8 cellular contexts compared by ENCODE assay signal in the genomic region with DNA sequence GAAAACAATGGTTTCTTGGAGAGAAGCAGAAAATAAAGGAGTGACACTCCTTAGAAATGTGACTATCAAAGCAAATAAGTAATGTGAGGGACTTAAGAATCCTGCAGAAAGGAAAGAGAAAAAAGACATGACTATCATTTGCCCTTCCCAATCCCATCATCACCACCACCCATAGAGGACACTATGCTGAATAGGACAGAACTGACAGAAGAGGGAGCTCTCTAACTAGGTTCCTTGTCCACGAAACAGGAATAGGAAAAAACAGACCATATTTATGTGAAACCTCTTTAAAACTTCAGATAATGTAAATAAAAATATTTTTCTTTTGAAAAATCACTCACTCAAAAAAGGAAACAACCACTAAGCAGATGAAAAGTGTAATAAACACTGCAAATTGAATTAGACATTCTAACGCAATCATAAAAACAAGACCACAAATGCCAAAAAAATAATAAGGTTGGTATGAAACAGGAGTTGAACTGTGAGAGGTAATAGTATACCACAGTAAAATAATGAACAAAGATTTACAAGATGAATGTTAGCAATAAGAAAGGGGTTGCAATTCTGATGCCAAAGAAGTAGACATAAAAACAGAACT. TPM values are rescaled to one million over a fixed set of nuclear protein-coding genes. Genes with fewer than 3 reads are reported as not detected.
DNase-seq lines count a peak whose midpoint lies in the region; ATAC-seq, FAIRE-seq and TF ChIP-seq lines count a peak whose summit lies in the region.

No MANE protein-coding gene starts in this region.

- TF ChIP-seq POLR2A in thyroid gland (IDR thresholded peaks at IDR 0.05): no peak

- no peaks in the 10 kb centered on the region for H3K9me3 ChIP-seq in thyroid gland

- DNase-seq in AG09319 (ENCODE audit: extremely low read depth, low read depth): peak; percentile 15
- peak; percentile 13 for DNase-seq in GM19240 (ENCODE audit: insufficient read length, low spot score)
- peak; percentile 5 for DNase-seq in NCI-H510A (lab: John Stamatoyannopoulos, UW)
- peak; percentile 41 for DNase-seq in brain microvascular endothelial cell
- DNase-seq in thyroid gland: no peak
- DNase-seq in COR-L47 (lab: John Stamatoyannopoulos, UW): no peak

- H3K36me3 ChIP-seq in brain microvascular endothelial cell (replicated peaks) (no peaks in the 10 kb centered on the region), thyroid gland (no peaks in the 10 kb centered on the region)

- peak; percentile 97 for FAIRE-seq in islet of Langerhans (lab: Jason Lieb, UNC)

- H3K4me3 ChIP-seq in brain microvascular endothelial cell (ENCODE audit: low read depth, low read length) (no peak overlapping the region), thyroid gland (replicated peaks in 1 of 3) (no peak overlapping the region)

- intact Hi-C loops in thyroid gland (cut with DNase I): no loop called here

- in situ Hi-C loops in brain microvascular endothelial cell (cut with HindIII; ENCODE audit: low pct_ligation_motif_present, low sequenced_read_pairs): no loop called here

- TF ChIP-seq CTCF in AG09319 (IDR thresholded peaks at IDR 0.05; ENCODE audit: low read depth, low read length) (peak; percentile 85), brain microvascular endothelial cell (IDR thresholded peaks at IDR 0.05; ENCODE audit: low read depth, low read length, missing control alignments) (peak; percentile 82), thyroid gland (IDR thresholded peaks at IDR 0.05) (peak in 5 of 6 experiments; percentile 17 to 66 (median 64))

- no peak for ATAC-seq in HG03342 (IDR thresholded peaks at IDR 0.05; ENCODE audit: unreplicated experiment)

- H3K27ac ChIP-seq in brain microvascular endothelial cell: no peak overlapping the region
- no peak overlapping the region for H3K27ac ChIP-seq in thyroid gland

- H3K27me3 ChIP-seq in brain microvascular endothelial cell (replicated peaks) (no peaks in the 10 kb centered on the region), thyroid gland (no peaks in the 10 kb centered on the region)

- 46 to 50% methylated on average over 2 of the region's 2 CpGs for WGBS in thyroid gland, 2 donors

- no peaks in the 10 kb centered on the region for H3K4me1 ChIP-seq in thyroid gland

RNA-seq across cellular contexts. Expression of a gene that starts 24.1 kb away (rescaled TPM):
- total RNA-seq in thyroid gland: 1 to 10 TPM; 1.1 to 3.8 (median 2.5) TPM

RNA-seq across cellular contexts. Expression of a gene that starts 58.1 kb away (rescaled TPM):
- total RNA-seq in thyroid gland: 1 to 10 TPM; 1.1 to 6.4 (median 3.8) TPM

Comparison
In these comparisons a context has a peak if more than half of its experiments do, and no peak if none do; other contexts are left out.
1. DNase-seq: peak in AG09319 (single experiment), GM19240 (single experiment), NCI-H510A (single experiment) and brain microvascular endothelial cell (single experiment); none in thyroid gland (0 of 2) and COR-L47 (single experiment).
2. Peak in every context shown above with its lines, with median percentiles within 50 percentile points of each other: CTCF ChIP-seq.